Comparison of ENCODE assay signal across 17 cellular contexts in genomic region chr3:195177432-195178123, GRCh38.
"Had no signal": no experiment of that assay in that cellular context is flagged by ENCODE, and none has a peak within 500 bp of the region (broad histone marks: within the 10 kb centered on the region; RNA-seq: fewer than 3 reads in every experiment).

No MANE protein-coding gene starts in this region.

- H3K4me1 ChIP-seq: colonic mucosa, pancreas had no signal

- H3K27ac Mint-ChIP-seq: memory B cell; stimulated activated naive B cell treated with anti-CD40 and anti-IgM and Interleukin-4, amounts not matched to agents 10 μg/mL and 1 μg/mL and 100 μg/mL, for 72 hours had no signal

- H3K27me3 Mint-ChIP-seq: central memory CD8-positive, alpha-beta T cell had no signal

- H3K4me3 Mint-ChIP-seq: activated T-cell treated with anti-CD3 and anti-CD28 coated beads, Interleukin-2, amount 50 U/mL, for 72 hours; central memory CD8-positive, alpha-beta T cell; memory B cell; naive B cell; stimulated activated naive B cell treated with anti-CD40 and anti-IgM and Interleukin-4, amounts not matched to agents 10 μg/mL and 1 μg/mL and 100 μg/mL, for 72 hours had no signal

- DNase-seq: activated CD4-positive, alpha-beta T cell treated with anti-CD3 and anti-CD28 coated beads, Interleukin-2, amount 50 U/mL, for 4 hours; activated CD4-positive, CD25-positive, alpha-beta regulatory T cell treated with anti-CD3 and anti-CD28 coated beads, Interleukin-2, amount 50 U/mL, for 72 hours; activated T-cell treated with anti-CD3 and anti-CD28 coated beads, Interleukin-2, amount 50 U/mL, for 72 hours; colonic mucosa; gastrocnemius medialis; mucosa of descending colon; naive B cell; pancreas; stimulated activated naive B cell treated with anti-CD40 and anti-IgM and Interleukin-4, amounts not matched to agents 10 μg/mL and 1 μg/mL and 100 μg/mL, for 72 hours; T-helper 1 cell; T1000; upper lobe of right lung had no signal

- H3K9me3 Mint-ChIP-seq: activated T-cell treated with anti-CD3 and anti-CD28 coated beads, Interleukin-2, amount 50 U/mL, for 72 hours; central memory CD8-positive, alpha-beta T cell; memory B cell; stimulated activated naive B cell treated with anti-CD40 and anti-IgM and Interleukin-4, amounts not matched to agents 10 μg/mL and 1 μg/mL and 100 μg/mL, for 72 hours had no signal

- H3K4me3 ChIP-seq: colonic mucosa, gastrocnemius medialis, mucosa of descending colon, pancreas, upper lobe of right lung had no signal

- H3K9me3 ChIP-seq: colonic mucosa, gastrocnemius medialis, mucosa of descending colon, pancreas, SK-N-SH, thoracic aorta, upper lobe of right lung had no signal

- H3K36me3 ChIP-seq: colonic mucosa, gastrocnemius medialis, pancreas, thoracic aorta, upper lobe of right lung had no signal

- H3K27ac ChIP-seq: colonic mucosa, pancreas, thoracic aorta had no signal

- H3K27me3 ChIP-seq: colonic mucosa, gastrocnemius medialis, pancreas, upper lobe of right lung had no signal

- ATAC-seq: activated T-cell treated with anti-CD3 and anti-CD28 coated beads, Interleukin-2, amount 50 U/mL, for 72 hours; esophagus mucosa; mucosa of descending colon; pancreas; stimulated activated naive B cell treated with anti-CD40 and anti-IgM and Interleukin-4, amounts not matched to agents 10 μg/mL and 1 μg/mL and 100 μg/mL, for 72 hours; upper lobe of right lung had no signal
